1 cellular context compared by ENCODE assay signal in genomic region chr2:11743846-11744553, GRCh38.
A peak's percentile ranks its signal among the peaks of the same experiment; 100 is the strongest.
TF ChIP-seq lines count a peak whose summit lies in the region.

No MANE protein-coding gene starts in this region.

TF ChIP-seq in GM12878, 131 proteins besides CTCF, POLR2A, EP300 and RAD21 (continued from another document):
- no peak for TF ChIP-seq ZBTB4 (CRISPR knock-in tag; IDR thresholded peaks at IDR 0.05)
- 0 out of 2 replicates have a peak, but pooled peaks have one; percentile 27 for TF ChIP-seq ELK1 (IDR thresholded peaks at IDR 0.05; ENCODE audit: low read depth, low read length)
- 0 out of 2 replicates have a peak, but pooled peaks have one; percentile 93 for TF ChIP-seq WRNIP1 (IDR thresholded peaks at IDR 0.05; ENCODE audit: borderline replicate concordance, low read depth, low read length)
- peak; percentile 81; the same call in 1 of the 2 replicates for TF ChIP-seq NFIC (IDR thresholded peaks at IDR 0.05; ENCODE audit: low read depth, low read length)
- no peak for TF ChIP-seq ZNF384 (IDR thresholded peaks at IDR 0.05; ENCODE audit: borderline replicate concordance, low read depth, low read length)
- TF ChIP-seq BMI1 (IDR thresholded peaks at IDR 0.05; ENCODE audit: borderline replicate concordance), result no peak
- TF ChIP-seq CBFB (IDR thresholded peaks at IDR 0.05; ENCODE audit: low read depth), result peak; percentile 68
- peak; percentile 89 for TF ChIP-seq CREM (IDR thresholded peaks at IDR 0.05; ENCODE audit: low read depth)
- TF ChIP-seq RELA (IDR thresholded peaks at IDR 0.05; ENCODE audit: borderline replicate concordance, partially characterized antibody), result peak; percentile 87
- TF ChIP-seq EED (IDR thresholded peaks at IDR 0.05; ENCODE audit: low read depth), result peak; percentile 100
- TF ChIP-seq ZNF217 (IDR thresholded peaks at IDR 0.05), result peak; percentile 99
- TF ChIP-seq POLR2AphosphoS2 (IDR thresholded peaks at IDR 0.05; ENCODE audit: low read depth, low read length), result no peak
- no peak for TF ChIP-seq NR2C1 (IDR thresholded peaks at IDR 0.05)
- TF ChIP-seq RUNX3 (IDR thresholded peaks at IDR 0.05; ENCODE audit: low read length), result peak; percentile 44; the same call in 1 of the 2 replicates
- TF ChIP-seq HDGF (IDR thresholded peaks at IDR 0.05), result peak; percentile 31; the same call in 1 of the 2 replicates
- TF ChIP-seq SPI1 (IDR thresholded peaks at IDR 0.05; ENCODE audit: borderline replicate concordance, insufficient read depth, low read depth, low read length), result no peak
- no peak for TF ChIP-seq HDAC6 (IDR thresholded peaks at IDR 0.05; ENCODE audit: unreplicated experiment)
- TF ChIP-seq MXI1 (IDR thresholded peaks at IDR 0.05; ENCODE audit: low read depth, low read length), result no peak; the same call in 1 of the 2 replicates
- TF ChIP-seq TCF12 (IDR thresholded peaks at IDR 0.05; ENCODE audit: low read depth, low read length), result no peak
- no peak for TF ChIP-seq RBBP5 (conservative IDR thresholded peaks at IDR 0.05)
- 0 out of 2 replicates have a peak, but pooled peaks have one; percentile 23 for TF ChIP-seq TAF1 (IDR thresholded peaks at IDR 0.05; ENCODE audit: borderline replicate concordance, low read depth, low read length)
- no peak; the same call in 1 of the 2 replicates for TF ChIP-seq TARDBP (IDR thresholded peaks at IDR 0.05; ENCODE audit: borderline replicate concordance)
- TF ChIP-seq, protein P1, sequence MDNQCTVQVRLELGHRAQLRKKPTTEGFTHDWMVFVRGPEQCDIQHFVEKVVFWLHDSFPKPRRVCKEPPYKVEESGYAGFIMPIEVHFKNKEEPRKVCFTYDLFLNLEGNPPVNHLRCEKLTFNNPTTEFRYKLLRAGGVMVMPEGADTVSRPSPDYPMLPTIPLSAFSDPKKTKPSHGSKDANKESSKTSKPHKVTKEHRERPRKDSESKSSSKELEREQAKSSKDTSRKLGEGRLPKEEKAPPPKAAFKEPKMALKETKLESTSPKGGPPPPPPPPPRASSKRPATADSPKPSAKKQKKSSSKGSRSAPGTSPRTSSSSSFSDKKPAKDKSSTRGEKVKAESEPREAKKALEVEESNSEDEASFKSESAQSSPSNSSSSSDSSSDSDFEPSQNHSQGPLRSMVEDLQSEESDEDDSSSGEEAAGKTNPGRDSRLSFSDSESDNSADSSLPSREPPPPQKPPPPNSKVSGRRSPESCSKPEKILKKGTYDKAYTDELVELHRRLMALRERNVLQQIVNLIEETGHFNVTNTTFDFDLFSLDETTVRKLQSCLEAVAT (IDR thresholded peaks at IDR 0.05), result peak; percentile 73; the same call in 1 of the 2 replicates
- TF ChIP-seq, protein P2, sequence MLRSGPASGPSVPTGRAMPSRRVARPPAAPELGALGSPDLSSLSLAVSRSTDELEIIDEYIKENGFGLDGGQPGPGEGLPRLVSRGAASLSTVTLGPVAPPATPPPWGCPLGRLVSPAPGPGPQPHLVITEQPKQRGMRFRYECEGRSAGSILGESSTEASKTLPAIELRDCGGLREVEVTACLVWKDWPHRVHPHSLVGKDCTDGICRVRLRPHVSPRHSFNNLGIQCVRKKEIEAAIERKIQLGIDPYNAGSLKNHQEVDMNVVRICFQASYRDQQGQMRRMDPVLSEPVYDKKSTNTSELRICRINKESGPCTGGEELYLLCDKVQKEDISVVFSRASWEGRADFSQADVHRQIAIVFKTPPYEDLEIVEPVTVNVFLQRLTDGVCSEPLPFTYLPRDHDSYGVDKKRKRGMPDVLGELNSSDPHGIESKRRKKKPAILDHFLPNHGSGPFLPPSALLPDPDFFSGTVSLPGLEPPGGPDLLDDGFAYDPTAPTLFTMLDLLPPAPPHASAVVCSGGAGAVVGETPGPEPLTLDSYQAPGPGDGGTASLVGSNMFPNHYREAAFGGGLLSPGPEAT (IDR thresholded peaks at IDR 0.05; ENCODE audit: low read depth), result peak; percentile 97
- TF ChIP-seq YBX1 (IDR thresholded peaks at IDR 0.05), result no peak
- peak; percentile 79; the same call in 1 of the 2 replicates for TF ChIP-seq BACH1 (IDR thresholded peaks at IDR 0.05; ENCODE audit: borderline replicate concordance)
- no peak for TF ChIP-seq HCFC1 (IDR thresholded peaks at IDR 0.05; ENCODE audit: low read length)
- TF ChIP-seq TBL1XR1 (IDR thresholded peaks at IDR 0.05; ENCODE audit: low read depth, low read length), result peak; percentile 71; the same call in 1 of the 2 replicates
- TF ChIP-seq STAT1 (conservative IDR thresholded peaks at IDR 0.05), result no peak
- peak; percentile 56; the same call in 1 of the 2 replicates for TF ChIP-seq FOXM1 (IDR thresholded peaks at IDR 0.05; ENCODE audit: low read depth, low read length)
- TF ChIP-seq NR2F1 (conservative IDR thresholded peaks at IDR 0.05), result no peak; the same call in 1 of the 2 replicates
- TF ChIP-seq CHD2 (IDR thresholded peaks at IDR 0.05; ENCODE audit: borderline replicate concordance, low read depth, low read length), result peak; percentile 45; the same call in 1 of the 2 replicates
